ENCODE assay signal across 1 cellular context in the genomic region with DNA sequence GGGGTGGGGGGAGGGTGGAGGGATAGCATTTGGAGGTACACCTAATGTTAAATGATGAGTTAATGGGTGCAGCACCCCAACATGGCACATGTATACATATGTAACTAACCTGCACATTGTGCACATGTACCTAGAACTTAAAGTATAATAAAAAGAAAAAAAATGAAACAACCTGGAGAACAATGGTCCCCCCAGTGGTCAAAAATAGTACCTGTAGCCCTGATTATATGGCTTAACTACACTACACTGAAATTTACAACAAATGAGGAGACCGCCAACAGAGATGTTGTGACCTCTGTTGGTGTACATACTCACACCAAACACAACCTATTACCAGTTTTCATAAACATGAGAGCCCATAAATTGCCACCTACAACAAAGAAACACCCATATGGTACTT.
TF ChIP-seq lines count a peak whose summit lies in the region.

No MANE protein-coding gene starts in this region.

TF ChIP-seq in HCT116, 20 proteins besides CTCF, POLR2A, EP300 and RAD21:
- TF ChIP-seq ZFX (IDR thresholded peaks at IDR 0.05), result no peak
- TF ChIP-seq ELF1 (IDR thresholded peaks at IDR 0.05; ENCODE audit: borderline replicate concordance, low read depth), result no peak
- TF ChIP-seq SIN3A (IDR thresholded peaks at IDR 0.05; ENCODE audit: low read depth), result no peak
- TF ChIP-seq CBX3 (IDR thresholded peaks at IDR 0.05; ENCODE audit: low read depth), result no peak
- TF ChIP-seq CEBPB (IDR thresholded peaks at IDR 0.05; ENCODE audit: low read depth), result no peak
- TF ChIP-seq SP1 (IDR thresholded peaks at IDR 0.05; ENCODE audit: low read depth), result no peak
- no peak for TF ChIP-seq SRF (IDR thresholded peaks at IDR 0.05; ENCODE audit: low read depth)
- no peak for TF ChIP-seq POLR2AphosphoS5 (IDR thresholded peaks at IDR 0.05; ENCODE audit: low read depth, low read length)
- no peak for TF ChIP-seq YY1 (IDR thresholded peaks at IDR 0.05; ENCODE audit: extremely low read depth, insufficient replicate concordance, low read depth, low read length)
- no peak for TF ChIP-seq REST (IDR thresholded peaks at IDR 0.05; ENCODE audit: low read depth)
- no peak for TF ChIP-seq EZH2 (IDR thresholded peaks at IDR 0.05)
- TF ChIP-seq EZH2phosphoT487 (IDR thresholded peaks at IDR 0.05; ENCODE audit: borderline replicate concordance), result no peak
- TF ChIP-seq JUND (IDR thresholded peaks at IDR 0.05), result no peak
- TF ChIP-seq ATF3 (IDR thresholded peaks at IDR 0.05), result no peak
- TF ChIP-seq FOSL1 (IDR thresholded peaks at IDR 0.05; ENCODE audit: low read depth), result no peak
- TF ChIP-seq, protein P1, sequence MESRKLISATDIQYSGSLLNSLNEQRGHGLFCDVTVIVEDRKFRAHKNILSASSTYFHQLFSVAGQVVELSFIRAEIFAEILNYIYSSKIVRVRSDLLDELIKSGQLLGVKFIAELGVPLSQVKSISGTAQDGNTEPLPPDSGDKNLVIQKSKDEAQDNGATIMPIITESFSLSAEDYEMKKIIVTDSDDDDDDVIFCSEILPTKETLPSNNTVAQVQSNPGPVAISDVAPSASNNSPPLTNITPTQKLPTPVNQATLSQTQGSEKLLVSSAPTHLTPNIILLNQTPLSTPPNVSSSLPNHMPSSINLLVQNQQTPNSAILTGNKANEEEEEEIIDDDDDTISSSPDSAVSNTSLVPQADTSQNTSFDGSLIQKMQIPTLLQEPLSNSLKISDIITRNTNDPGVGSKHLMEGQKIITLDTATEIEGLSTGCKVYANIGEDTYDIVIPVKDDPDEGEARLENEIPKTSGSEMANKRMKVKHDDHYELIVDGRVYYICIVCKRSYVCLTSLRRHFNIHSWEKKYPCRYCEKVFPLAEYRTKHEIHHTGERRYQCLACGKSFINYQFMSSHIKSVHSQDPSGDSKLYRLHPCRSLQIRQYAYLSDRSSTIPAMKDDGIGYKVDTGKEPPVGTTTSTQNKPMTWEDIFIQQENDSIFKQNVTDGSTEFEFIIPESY (IDR thresholded peaks at IDR 0.05; ENCODE audit: extremely low read depth, insufficient replicate concordance, low read length), result no peak
- TF ChIP-seq EGR1 (IDR thresholded peaks at IDR 0.05; ENCODE audit: low read depth), result no peak
- no peak for TF ChIP-seq ZNF274 (IDR thresholded peaks at IDR 0.05; ENCODE audit: low read depth, low read length)
- no peak for TF ChIP-seq TCF7L2 (IDR thresholded peaks at IDR 0.05; ENCODE audit: borderline replicate concordance, extremely low read depth, insufficient read depth, insufficient read length)
